ENCODE assay signal across 8 cellular contexts in the genomic region with DNA sequence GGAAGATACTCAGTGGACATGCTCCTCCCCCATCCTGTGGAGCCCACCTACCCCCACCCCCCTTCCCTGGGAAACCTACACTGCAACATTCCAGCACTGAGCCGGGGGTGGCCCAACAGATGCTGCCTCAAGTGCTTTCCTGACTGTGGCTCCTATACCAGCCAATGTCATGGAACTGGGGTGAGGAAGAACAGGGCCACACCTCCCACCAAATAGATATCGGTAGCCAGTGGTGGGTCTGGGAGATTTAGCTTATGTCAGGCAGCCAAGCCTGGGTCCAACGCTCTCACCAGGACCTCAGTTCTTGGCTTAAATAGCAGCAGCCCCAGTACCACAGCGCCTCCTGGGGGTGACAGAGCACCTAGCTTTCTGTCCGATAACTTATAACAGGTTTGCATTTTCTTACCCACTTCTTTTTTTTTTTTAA. TPM values are rescaled to one million over a fixed set of nuclear protein-coding genes. Genes with fewer than 3 reads are reported as not detected.
DNase-seq lines count a peak whose midpoint lies in the region; ATAC-seq and TF ChIP-seq lines count a peak whose summit lies in the region.

No MANE protein-coding gene starts in this region.

- H3K4me1 ChIP-seq in cardiac muscle cell (ENCODE audit: low read depth): no peaks in the 10 kb centered on the region

- H3K27me3 ChIP-seq in cardiac muscle cell: no peaks in the 10 kb centered on the region

- H3K36me3 ChIP-seq in cardiac muscle cell: peaks cover 23% of the 10 kb centered on the region

- H3K9me3 ChIP-seq in cardiac muscle cell (ENCODE audit: low read depth): no peaks in the 10 kb centered on the region

- ATAC-seq in GM21717 (IDR thresholded peaks at IDR 0.05; ENCODE audit: unreplicated experiment) (no peak), GM21619 (IDR thresholded peaks at IDR 0.05; ENCODE audit: unreplicated experiment) (no peak), HG02678 (IDR thresholded peaks at IDR 0.05; ENCODE audit: unreplicated experiment) (no peak)

- H3K4me3 ChIP-seq in GM12875 (ENCODE audit: low read depth, low read length) (no peak overlapping the region), cardiac muscle cell (no peak overlapping the region)

- no peak overlapping the region for H3K27ac ChIP-seq in cardiac muscle cell

- peak; percentile 57 for DNase-seq in OCI-M1 (lab: John Stamatoyannopoulos, UW)
- peak; percentile 2 for DNase-seq in activated effector memory CD4-positive, alpha-beta T cell treated with Interleukin-2 at 50 U/mL for 16 hours
- DNase-seq in cardiac muscle cell (ENCODE audit: low read depth in 1 of 2, low spot score in 1 of 2): peak; percentile 78 to 86
- peak; percentile 44 for DNase-seq in pulmonary artery endothelial cell (ENCODE audit: low read depth, low spot score)

- TF ChIP-seq CTCF in GM12875 (IDR thresholded peaks at IDR 0.05; ENCODE audit: borderline replicate concordance, insufficient read depth, low read depth, low read length): peak; percentile 76; the same call in 1 of the 2 replicates
- TF ChIP-seq CTCF in cardiac muscle cell (IDR thresholded peaks at IDR 0.05; ENCODE audit: low read depth, low read length): peak; percentile 93

RNA-seq across cellular contexts. Expression of gene CDC25A, which starts 30.3 kb away (rescaled TPM):
- total RNA-seq in cardiac muscle cell: 12.6 and 22.0 TPM in 2 replicates
- 10.0 and 12.8 TPM in 2 replicates for polyA plus RNA-seq in cardiac muscle cell
- total RNA-seq in pulmonary artery endothelial cell: 15.8 and 27.2 TPM in 2 replicates

Comparison
In these comparisons a context has a peak if more than half of its experiments do, and no peak if none do; other contexts are left out.
1. DNase-seq: peak in every context shown above with its lines; median percentile 82 in cardiac muscle cell; 57 in OCI-M1; 44 in pulmonary artery endothelial cell; 2 in activated effector memory CD4-positive, alpha-beta T cell treated with Interleukin-2 at 50 U/mL for 16 hours.